2 cellular contexts compared by ENCODE assay signal in the genomic region with DNA sequence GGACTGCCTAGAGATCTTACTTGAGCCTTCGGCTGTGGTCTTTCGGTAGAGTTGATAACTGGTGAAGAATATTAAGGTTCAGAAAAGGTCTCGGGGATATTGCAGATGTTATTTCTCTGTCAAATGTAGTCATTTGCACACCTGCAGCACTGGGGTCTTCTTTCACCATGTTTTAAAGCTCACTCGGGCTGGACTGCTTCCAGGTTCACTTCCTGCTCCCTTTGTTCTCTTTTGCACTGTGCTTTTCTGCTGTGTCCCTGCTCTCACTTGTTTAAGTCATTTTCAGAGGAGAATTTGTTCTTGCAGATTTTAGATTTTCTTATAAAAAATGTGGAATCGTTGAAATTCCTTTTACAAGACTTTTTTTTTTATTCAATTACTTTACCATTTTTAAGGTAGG.
TF ChIP-seq lines count a peak whose summit lies in the region.

No MANE protein-coding gene starts in this region.

TF ChIP-seq in HCT116, 20 proteins besides CTCF, POLR2A, EP300 and RAD21:
- no peak for TF ChIP-seq CBX3 (IDR thresholded peaks at IDR 0.05; ENCODE audit: low read depth)

TF ChIP-seq in WTC11, 78 proteins besides CTCF, POLR2A, EP300 and RAD21:
- TF ChIP-seq ATF1 (CRISPR knock-in tag; IDR thresholded peaks at IDR 0.05) = no peak
- TF ChIP-seq CREM (CRISPR knock-in tag; IDR thresholded peaks at IDR 0.05) = no peak
- TF ChIP-seq, protein P1, sequence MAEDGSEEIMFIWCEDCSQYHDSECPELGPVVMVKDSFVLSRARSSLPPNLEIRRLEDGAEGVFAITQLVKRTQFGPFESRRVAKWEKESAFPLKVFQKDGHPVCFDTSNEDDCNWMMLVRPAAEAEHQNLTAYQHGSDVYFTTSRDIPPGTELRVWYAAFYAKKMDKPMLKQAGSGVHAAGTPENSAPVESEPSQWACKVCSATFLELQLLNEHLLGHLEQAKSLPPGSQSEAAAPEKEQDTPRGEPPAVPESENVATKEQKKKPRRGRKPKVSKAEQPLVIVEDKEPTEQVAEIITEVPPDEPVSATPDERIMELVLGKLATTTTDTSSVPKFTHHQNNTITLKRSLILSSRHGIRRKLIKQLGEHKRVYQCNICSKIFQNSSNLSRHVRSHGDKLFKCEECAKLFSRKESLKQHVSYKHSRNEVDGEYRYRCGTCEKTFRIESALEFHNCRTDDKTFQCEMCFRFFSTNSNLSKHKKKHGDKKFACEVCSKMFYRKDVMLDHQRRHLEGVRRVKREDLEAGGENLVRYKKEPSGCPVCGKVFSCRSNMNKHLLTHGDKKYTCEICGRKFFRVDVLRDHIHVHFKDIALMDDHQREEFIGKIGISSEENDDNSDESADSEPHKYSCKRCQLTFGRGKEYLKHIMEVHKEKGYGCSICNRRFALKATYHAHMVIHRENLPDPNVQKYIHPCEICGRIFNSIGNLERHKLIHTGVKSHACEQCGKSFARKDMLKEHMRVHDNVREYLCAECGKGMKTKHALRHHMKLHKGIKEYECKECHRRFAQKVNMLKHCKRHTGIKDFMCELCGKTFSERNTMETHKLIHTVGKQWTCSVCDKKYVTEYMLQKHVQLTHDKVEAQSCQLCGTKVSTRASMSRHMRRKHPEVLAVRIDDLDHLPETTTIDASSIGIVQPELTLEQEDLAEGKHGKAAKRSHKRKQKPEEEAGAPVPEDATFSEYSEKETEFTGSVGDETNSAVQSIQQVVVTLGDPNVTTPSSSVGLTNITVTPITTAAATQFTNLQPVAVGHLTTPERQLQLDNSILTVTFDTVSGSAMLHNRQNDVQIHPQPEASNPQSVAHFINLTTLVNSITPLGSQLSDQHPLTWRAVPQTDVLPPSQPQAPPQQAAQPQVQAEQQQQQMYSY (CRISPR knock-in tag; IDR thresholded peaks at IDR 0.05) = peak; percentile 73
